ENCODE assay signal across 28 cellular contexts in the genomic region with DNA sequence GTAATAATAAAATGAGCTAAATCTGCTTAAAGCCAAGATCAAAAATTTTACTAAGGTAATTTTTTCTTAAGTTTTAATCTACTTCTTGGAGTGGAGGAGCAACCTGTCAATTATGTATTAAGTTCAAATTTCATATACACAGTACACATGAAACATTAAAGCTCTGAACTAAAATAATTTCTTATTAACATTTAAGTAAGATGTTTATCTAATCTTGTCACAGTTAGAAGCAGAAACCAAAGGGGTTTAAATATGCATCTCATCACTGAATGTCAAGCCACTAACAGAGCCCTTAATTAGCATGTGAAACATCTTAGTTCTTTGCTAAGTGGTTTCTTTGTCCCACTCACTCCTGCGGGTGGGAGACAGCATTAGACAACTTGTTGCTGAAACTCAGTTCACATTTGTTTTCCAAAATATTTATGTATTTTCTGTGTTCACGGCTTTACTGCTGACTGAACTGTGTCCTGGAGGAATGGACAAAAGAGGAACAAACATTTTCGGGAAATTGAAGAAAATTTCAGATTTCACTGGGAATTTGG.
"Had no signal": no experiment of that assay in that cellular context is flagged by ENCODE, and none has a peak within 500 bp of the region (broad histone marks: within the 10 kb centered on the region; RNA-seq: fewer than 3 reads in every experiment).

No MANE protein-coding gene starts in this region.

- H3K36me3 Mint-ChIP-seq: activated naive CD8-positive, alpha-beta T cell treated with anti-CD3 and anti-CD28 coated beads for 36 hours; naive thymus-derived CD4-positive, alpha-beta T cell had no signal

- H3K4me3 Mint-ChIP-seq: activated CD4-positive, alpha-beta T cell treated with anti-CD3 and anti-CD28 coated beads for 36 hours; activated naive CD8-positive, alpha-beta T cell treated with anti-CD3 and anti-CD28 coated beads for 36 hours; activated T-cell treated with anti-CD3 and anti-CD28 coated beads, Interleukin-2, amount 50 U/mL, for 24 hours; activated T-helper 17 cell treated with anti-CD3 and anti-CD28 coated beads, Interleukin-2, amount 50 U/mL, for 72 hours; effector memory CD8-positive, alpha-beta T cell; naive thymus-derived CD4-positive, alpha-beta T cell; neural crest cell had no signal

- DNase-seq: activated CD4-positive, alpha-beta T cell treated with anti-CD3 and anti-CD28 coated beads for 36 hours; activated CD4-positive, alpha-beta T cell treated with anti-CD3 and anti-CD28 coated beads, Interleukin-2, amount 50 U/mL, for 4 hours; activated CD8-positive, alpha-beta memory T cell treated with anti-CD3 and anti-CD28 coated beads for 24 hours; activated CD8-positive, alpha-beta memory T cell treated with anti-CD3 and anti-CD28 coated beads, Interleukin-2, amount 50 U/mL, for 4 hours; activated naive CD4-positive, alpha-beta T cell; activated naive CD8-positive, alpha-beta T cell treated with anti-CD3 and anti-CD28 coated beads for 36 hours; activated T-cell treated with anti-CD3 and anti-CD28 coated beads, Interleukin-2, amount 50 U/mL, for 24 hours; colonic mucosa; dorsolateral prefrontal cortex; effector memory CD8-positive, alpha-beta T cell; esophagus squamous epithelium; head of caudate nucleus; hypothalamus; kidney glomerular epithelial cell; left lung; naive thymus-derived CD4-positive, alpha-beta T cell; ovary; psoas muscle; stimulated activated CD4-positive, alpha-beta T cell treated with anti-CD3 and anti-CD28 coated beads, Interleukin-4, amount 100 ng/mL, for 24 hours; stimulated activated naive CD4-positive, alpha-beta T cell treated with Interleukin-2 at 50 U/mL for 16 hours; T-helper 9 cell; upper lobe of left lung had no signal

- H3K4me3 ChIP-seq: colonic mucosa, dorsolateral prefrontal cortex, esophagus squamous epithelium, gastroesophageal sphincter, left lung, lung, ovary, psoas muscle, right atrium auricular region, thoracic aorta, upper lobe of left lung had no signal

- H3K9me3 ChIP-seq: colonic mucosa, esophagus squamous epithelium, gastroesophageal sphincter, left lung, ovary, psoas muscle, right atrium auricular region, thoracic aorta, upper lobe of left lung had no signal

- H3K27ac Mint-ChIP-seq: activated CD4-positive, alpha-beta T cell treated with anti-CD3 and anti-CD28 coated beads for 36 hours; activated naive CD8-positive, alpha-beta T cell treated with anti-CD3 and anti-CD28 coated beads for 36 hours; activated T-cell treated with anti-CD3 and anti-CD28 coated beads, Interleukin-2, amount 50 U/mL, for 24 hours; activated T-helper 17 cell treated with anti-CD3 and anti-CD28 coated beads, Interleukin-2, amount 50 U/mL, for 72 hours; effector memory CD8-positive, alpha-beta T cell; naive thymus-derived CD4-positive, alpha-beta T cell had no signal

- H3K4me1 Mint-ChIP-seq: activated CD4-positive, alpha-beta T cell treated with anti-CD3 and anti-CD28 coated beads for 36 hours; activated naive CD8-positive, alpha-beta T cell treated with anti-CD3 and anti-CD28 coated beads for 36 hours; activated T-helper 17 cell treated with anti-CD3 and anti-CD28 coated beads, Interleukin-2, amount 50 U/mL, for 72 hours; naive thymus-derived CD4-positive, alpha-beta T cell had no signal

- H3K9me3 Mint-ChIP-seq: activated naive CD8-positive, alpha-beta T cell treated with anti-CD3 and anti-CD28 coated beads for 36 hours had no signal

- H3K27ac ChIP-seq: colonic mucosa, dorsolateral prefrontal cortex, esophagus squamous epithelium, gastroesophageal sphincter, left lung, ovary, psoas muscle, right atrium auricular region, thoracic aorta, upper lobe of left lung had no signal

- H3K4me1 ChIP-seq: colonic mucosa, esophagus squamous epithelium, gastroesophageal sphincter, left lung, psoas muscle, right atrium auricular region, upper lobe of left lung had no signal

- H3K27me3 ChIP-seq: colonic mucosa, esophagus squamous epithelium, gastroesophageal sphincter, left lung, ovary, right atrium auricular region, upper lobe of left lung had no signal

- H3K27me3 Mint-ChIP-seq: activated naive CD8-positive, alpha-beta T cell treated with anti-CD3 and anti-CD28 coated beads for 36 hours; activated T-cell treated with anti-CD3 and anti-CD28 coated beads, Interleukin-2, amount 50 U/mL, for 24 hours; activated T-helper 17 cell treated with anti-CD3 and anti-CD28 coated beads, Interleukin-2, amount 50 U/mL, for 72 hours; effector memory CD8-positive, alpha-beta T cell; naive thymus-derived CD4-positive, alpha-beta T cell had no signal

- ATAC-seq: activated CD4-positive, alpha-beta T cell treated with anti-CD3 and anti-CD28 coated beads for 36 hours; activated T-helper 17 cell treated with anti-CD3 and anti-CD28 coated beads, Interleukin-2, amount 50 U/mL, for 72 hours; effector memory CD8-positive, alpha-beta T cell; gastroesophageal sphincter; left lung; naive thymus-derived CD4-positive, alpha-beta T cell; psoas muscle had no signal

- H3K36me3 ChIP-seq: colonic mucosa, esophagus squamous epithelium, gastroesophageal sphincter, left lung, ovary, right atrium auricular region, thoracic aorta, upper lobe of left lung had no signal
